ENCODE assay signal across 8 cellular contexts in the genomic region with DNA sequence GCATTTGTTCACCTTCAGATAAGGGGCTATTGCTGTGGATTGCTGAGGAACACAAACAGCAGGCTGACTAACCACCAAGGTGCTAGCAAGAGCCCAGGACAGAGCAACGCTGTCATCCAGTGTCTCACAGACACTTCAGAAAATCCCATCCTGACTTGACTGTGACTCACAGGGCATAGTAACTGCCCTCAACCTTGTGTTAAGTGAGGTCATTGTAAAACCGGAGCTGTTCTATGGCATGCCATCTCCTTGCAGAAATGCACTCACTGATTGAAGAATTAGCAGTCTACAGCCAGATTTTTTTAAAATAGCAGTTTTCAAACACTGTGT. TPM values are rescaled to one million over a fixed set of nuclear protein-coding genes. Genes with fewer than 3 reads are reported as not detected.
DNase-seq lines count a peak whose midpoint lies in the region; ATAC-seq and TF ChIP-seq lines count a peak whose summit lies in the region.
"Had no signal": no experiment of that assay in that cellular context is flagged by ENCODE, and none has a peak within 500 bp of the region (broad histone marks: within the 10 kb centered on the region; RNA-seq: fewer than 3 reads in every experiment).

No MANE protein-coding gene starts in this region.

- DNase-seq in epithelial cell of esophagus (ENCODE audit: low read depth), result peak; percentile 95
- DNase-seq in progenitor cell of endocrine pancreas (ENCODE audit: low spot score, unreplicated experiment), result no peak
- no peak for DNase-seq in colonic mucosa
- no peak for DNase-seq in NCI-H446 treated with DMSO at 0.1 percent for 48 hours (lab: John Stamatoyannopoulos, UW)
- DNase-seq: natural killer cell had no signal

- H3K9me3 ChIP-seq in colonic mucosa, result no peaks in the 10 kb centered on the region

- H3K4me3 Mint-ChIP-seq in progenitor cell of endocrine pancreas (ENCODE audit: low read depth), result no peak overlapping the region
- H3K4me3 Mint-ChIP-seq: natural killer cell had no signal

- H3K9me3 Mint-ChIP-seq in progenitor cell of endocrine pancreas (ENCODE audit: low read depth), result peaks cover 3% of the 10 kb centered on the region
- H3K9me3 Mint-ChIP-seq: natural killer cell had no signal

- no peak for TF ChIP-seq CTCF in epithelial cell of esophagus (IDR thresholded peaks at IDR 0.05; ENCODE audit: insufficient read depth, low read depth, low read length, missing control alignments)
- TF ChIP-seq CTCF in progenitor cell of endocrine pancreas (IDR thresholded peaks at IDR 0.05; ENCODE audit: unreplicated experiment), result no peak
- TF ChIP-seq CTCF in colonic mucosa (IDR thresholded peaks at IDR 0.05), result no peak

- H3K4me3 ChIP-seq in epithelial cell of esophagus (ENCODE audit: low read length) (no peak overlapping the region), colonic mucosa (no peak overlapping the region)

- H3K9ac ChIP-seq in colonic mucosa (ENCODE audit: low read depth in 2 of 2, low read length in 2 of 2), result no peak overlapping the region

- H3K36me3 Mint-ChIP-seq in progenitor cell of endocrine pancreas (ENCODE audit: insufficient read depth), result peaks cover 16% of the 10 kb centered on the region
- H3K36me3 Mint-ChIP-seq: natural killer cell had no signal

- peaks cover 7% of the 10 kb centered on the region for H3K27me3 Mint-ChIP-seq in progenitor cell of endocrine pancreas

- H3K36me3 ChIP-seq in colonic mucosa, result no peaks in the 10 kb centered on the region

- peaks cover 34% of the 10 kb centered on the region for H3K4me1 Mint-ChIP-seq in progenitor cell of endocrine pancreas (ENCODE audit: low read depth)

- no peaks in the 10 kb centered on the region for H3K27me3 ChIP-seq in colonic mucosa

- ATAC-seq in GM18858 (IDR thresholded peaks at IDR 0.05; ENCODE audit: unreplicated experiment) (peak; percentile 70), HG03442 (IDR thresholded peaks at IDR 0.05; ENCODE audit: unreplicated experiment) (peak; percentile 61), HG03457 (IDR thresholded peaks at IDR 0.05; ENCODE audit: unreplicated experiment) (no peak)

- no peak overlapping the region for H3K27ac ChIP-seq in colonic mucosa

- intact Hi-C loops in colonic mucosa (cut with DNase I), result no loop called here

- no peaks in the 10 kb centered on the region for H3K4me1 ChIP-seq in colonic mucosa

- H3K27ac Mint-ChIP-seq in progenitor cell of endocrine pancreas, result peak overlapping the region; percentile 73
- H3K27ac Mint-ChIP-seq: natural killer cell had no signal

RNA-seq across cellular contexts. Expression of gene TNFRSF19, which starts 51.1 kb away (rescaled TPM):
- total RNA-seq in progenitor cell of endocrine pancreas (19.0 and 28.1 TPM in 2 replicates), colonic mucosa (under 1 TPM; 0.82 to 0.90 TPM)

Comparison
In these comparisons a context has a peak if more than half of its experiments do, and no peak if none do; other contexts are left out.
1. RNA of gene TNFRSF19, which starts 51.1 kb away (total RNA-seq): 19.0 to 28.1 TPM in progenitor cell of endocrine pancreas; 0.82 to 0.90 TPM in colonic mucosa; every median in the first group is over 10 times any median in the second.